Comparison of ENCODE assay signal across 14 cellular contexts in the genomic region with DNA sequence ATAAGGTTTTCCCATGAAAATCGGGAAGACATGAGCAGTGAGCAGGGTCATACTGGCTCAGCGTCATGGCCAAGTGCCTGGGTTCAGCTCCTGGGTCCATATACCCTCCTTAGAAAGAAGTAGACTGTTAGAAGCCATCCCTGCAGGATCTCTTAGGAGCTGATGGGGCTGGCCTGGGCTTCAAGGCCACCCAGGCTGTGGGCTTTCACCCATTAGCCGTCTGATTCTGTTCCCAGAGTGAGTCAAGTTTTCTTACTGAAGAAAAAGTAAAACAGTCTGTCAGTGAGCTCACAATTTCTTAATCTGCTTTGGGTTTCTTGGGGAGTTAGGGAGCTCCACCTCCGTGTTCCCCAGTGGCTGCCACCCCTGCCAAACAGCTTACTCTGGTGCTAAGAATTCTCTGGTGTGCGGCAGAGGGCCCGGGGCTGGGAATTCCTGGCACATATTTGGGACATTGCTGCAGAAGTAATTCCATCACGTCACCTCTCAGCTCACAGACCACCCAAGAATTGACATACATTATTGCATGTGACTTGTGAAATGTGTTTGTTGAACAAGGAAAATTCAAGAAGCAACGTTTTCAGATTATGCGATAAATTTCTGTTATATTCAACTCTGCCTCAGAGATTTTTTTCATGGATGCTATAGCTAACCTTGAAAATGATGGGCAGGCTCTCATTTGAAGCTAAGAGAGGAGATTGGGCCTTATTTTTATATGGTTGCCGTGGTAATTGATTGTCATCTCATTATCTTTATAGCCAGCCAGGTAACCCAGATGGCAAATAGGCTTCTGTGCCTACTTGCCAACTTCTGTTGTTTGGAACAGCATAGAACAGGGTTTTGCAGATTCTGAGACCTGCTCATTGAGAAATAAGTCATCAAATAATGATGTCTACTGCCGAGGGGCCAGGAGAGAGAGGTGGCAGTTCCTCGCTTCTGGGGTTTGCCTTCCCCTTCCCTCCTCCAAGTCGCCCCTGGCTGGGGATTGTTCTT.
"Had no signal": no experiment of that assay in that cellular context is flagged by ENCODE, and none has a peak within 500 bp of the region (broad histone marks: within the 10 kb centered on the region; RNA-seq: fewer than 3 reads in every experiment).

No MANE protein-coding gene starts in this region.

- DNase-seq: endodermal cell; foreskin fibroblast; mesendoderm; ovary; stimulated activated CD4-positive, alpha-beta T cell treated with anti-CD3 and anti-CD28 coated beads, Interleukin-15, amount 100 ng/mL, for 24 hours; stimulated activated CD4-positive, alpha-beta T cell treated with anti-CD3 and anti-CD28 coated beads, Interleukin-4, amount 100 ng/mL, for 24 hours; stimulated activated naive CD8-positive, alpha-beta T cell treated with anti-CD3 and anti-CD28 coated beads, Interleukin-15, amount 100 ng/mL, for 72 hours; T-helper 2 cell; uterus had no signal

- H3K27me3 ChIP-seq: ovary, uterus had no signal

- H3K4me1 Mint-ChIP-seq: activated naive CD4-positive, alpha-beta T cell treated with anti-CD3 and anti-CD28 coated beads, Interleukin-2, amount 50 U/mL, for 24 hours; endodermal cell; stimulated activated naive CD8-positive, alpha-beta T cell treated with anti-CD3 and anti-CD28 coated beads, Interleukin-15, amount 100 ng/mL, for 72 hours had no signal

- H3K27ac Mint-ChIP-seq: activated naive CD4-positive, alpha-beta T cell treated with anti-CD3 and anti-CD28 coated beads, Interleukin-2, amount 50 U/mL, for 24 hours; brain; endodermal cell; stimulated activated naive CD8-positive, alpha-beta T cell treated with anti-CD3 and anti-CD28 coated beads, Interleukin-15, amount 100 ng/mL, for 72 hours had no signal

- FAIRE-seq: TTC549 had no signal

- H3K27ac ChIP-seq: ovary, uterus had no signal

- H3K36me3 ChIP-seq: ovary, uterus had no signal

- H3K9me3 ChIP-seq: ovary, uterus had no signal

- H3K4me1 ChIP-seq: uterus had no signal

- H3K4me3 ChIP-seq: ovary, uterus had no signal

- H3K9me3 Mint-ChIP-seq: activated naive CD4-positive, alpha-beta T cell treated with anti-CD3 and anti-CD28 coated beads, Interleukin-2, amount 50 U/mL, for 24 hours; brain; endodermal cell; neural crest cell; stimulated activated naive CD8-positive, alpha-beta T cell treated with anti-CD3 and anti-CD28 coated beads, Interleukin-15, amount 100 ng/mL, for 72 hours had no signal

- H3K4me3 Mint-ChIP-seq: activated naive CD4-positive, alpha-beta T cell treated with anti-CD3 and anti-CD28 coated beads, Interleukin-2, amount 50 U/mL, for 24 hours; brain; endodermal cell; neural crest cell; stimulated activated naive CD8-positive, alpha-beta T cell treated with anti-CD3 and anti-CD28 coated beads, Interleukin-15, amount 100 ng/mL, for 72 hours had no signal

- H3K36me3 Mint-ChIP-seq: activated naive CD4-positive, alpha-beta T cell treated with anti-CD3 and anti-CD28 coated beads, Interleukin-2, amount 50 U/mL, for 24 hours; brain had no signal

- H3K27me3 Mint-ChIP-seq: activated naive CD4-positive, alpha-beta T cell treated with anti-CD3 and anti-CD28 coated beads, Interleukin-2, amount 50 U/mL, for 24 hours; stimulated activated naive CD8-positive, alpha-beta T cell treated with anti-CD3 and anti-CD28 coated beads, Interleukin-15, amount 100 ng/mL, for 72 hours had no signal

- ATAC-seq: esophagus mucosa; stimulated activated naive CD8-positive, alpha-beta T cell treated with anti-CD3 and anti-CD28 coated beads, Interleukin-15, amount 100 ng/mL, for 72 hours had no signal
